Comparison of ENCODE assay signal across 1 cellular context in genomic region chr10:60944159-60944909, GRCh38.
TF ChIP-seq lines count a peak whose summit lies in the region.

RHOBTB1 (minus strand) TSS chr10:60944185; CDS start chr10:60911542, 32,643 bp downstream.

TF ChIP-seq in HepG2, 621 proteins besides CTCF, POLR2A, EP300 and RAD21 (continued from another document and continues in another):
- TF ChIP-seq, protein P1, sequence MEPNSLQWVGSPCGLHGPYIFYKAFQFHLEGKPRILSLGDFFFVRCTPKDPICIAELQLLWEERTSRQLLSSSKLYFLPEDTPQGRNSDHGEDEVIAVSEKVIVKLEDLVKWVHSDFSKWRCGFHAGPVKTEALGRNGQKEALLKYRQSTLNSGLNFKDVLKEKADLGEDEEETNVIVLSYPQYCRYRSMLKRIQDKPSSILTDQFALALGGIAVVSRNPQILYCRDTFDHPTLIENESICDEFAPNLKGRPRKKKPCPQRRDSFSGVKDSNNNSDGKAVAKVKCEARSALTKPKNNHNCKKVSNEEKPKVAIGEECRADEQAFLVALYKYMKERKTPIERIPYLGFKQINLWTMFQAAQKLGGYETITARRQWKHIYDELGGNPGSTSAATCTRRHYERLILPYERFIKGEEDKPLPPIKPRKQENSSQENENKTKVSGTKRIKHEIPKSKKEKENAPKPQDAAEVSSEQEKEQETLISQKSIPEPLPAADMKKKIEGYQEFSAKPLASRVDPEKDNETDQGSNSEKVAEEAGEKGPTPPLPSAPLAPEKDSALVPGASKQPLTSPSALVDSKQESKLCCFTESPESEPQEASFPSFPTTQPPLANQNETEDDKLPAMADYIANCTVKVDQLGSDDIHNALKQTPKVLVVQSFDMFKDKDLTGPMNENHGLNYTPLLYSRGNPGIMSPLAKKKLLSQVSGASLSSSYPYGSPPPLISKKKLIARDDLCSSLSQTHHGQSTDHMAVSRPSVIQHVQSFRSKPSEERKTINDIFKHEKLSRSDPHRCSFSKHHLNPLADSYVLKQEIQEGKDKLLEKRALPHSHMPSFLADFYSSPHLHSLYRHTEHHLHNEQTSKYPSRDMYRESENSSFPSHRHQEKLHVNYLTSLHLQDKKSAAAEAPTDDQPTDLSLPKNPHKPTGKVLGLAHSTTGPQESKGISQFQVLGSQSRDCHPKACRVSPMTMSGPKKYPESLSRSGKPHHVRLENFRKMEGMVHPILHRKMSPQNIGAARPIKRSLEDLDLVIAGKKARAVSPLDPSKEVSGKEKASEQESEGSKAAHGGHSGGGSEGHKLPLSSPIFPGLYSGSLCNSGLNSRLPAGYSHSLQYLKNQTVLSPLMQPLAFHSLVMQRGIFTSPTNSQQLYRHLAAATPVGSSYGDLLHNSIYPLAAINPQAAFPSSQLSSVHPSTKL (CRISPR knock-in tag; IDR thresholded peaks at IDR 0.05), result no peak; the same call in 1 of the 2 replicates
- TF ChIP-seq, protein P2, sequence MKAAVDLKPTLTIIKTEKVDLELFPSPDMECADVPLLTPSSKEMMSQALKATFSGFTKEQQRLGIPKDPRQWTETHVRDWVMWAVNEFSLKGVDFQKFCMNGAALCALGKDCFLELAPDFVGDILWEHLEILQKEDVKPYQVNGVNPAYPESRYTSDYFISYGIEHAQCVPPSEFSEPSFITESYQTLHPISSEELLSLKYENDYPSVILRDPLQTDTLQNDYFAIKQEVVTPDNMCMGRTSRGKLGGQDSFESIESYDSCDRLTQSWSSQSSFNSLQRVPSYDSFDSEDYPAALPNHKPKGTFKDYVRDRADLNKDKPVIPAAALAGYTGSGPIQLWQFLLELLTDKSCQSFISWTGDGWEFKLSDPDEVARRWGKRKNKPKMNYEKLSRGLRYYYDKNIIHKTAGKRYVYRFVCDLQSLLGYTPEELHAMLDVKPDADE (CRISPR knock-in tag; IDR thresholded peaks at IDR 0.05), result no peak
- no peak for TF ChIP-seq NFKBIZ (CRISPR knock-in tag; IDR thresholded peaks at IDR 0.05)
- TF ChIP-seq BHLHE40 (IDR thresholded peaks at IDR 0.05; ENCODE audit: low read length), result peak; percentile 88
- no peak for TF ChIP-seq ZNF414 (CRISPR knock-in tag; IDR thresholded peaks at IDR 0.05)
- no peak for TF ChIP-seq REXO4 (CRISPR knock-in tag; IDR thresholded peaks at IDR 0.05; ENCODE audit: borderline replicate concordance)
- TF ChIP-seq ATF1 (CRISPR knock-in tag; IDR thresholded peaks at IDR 0.05), result no peak
- no peak for TF ChIP-seq ZMYM2 (CRISPR knock-in tag; IDR thresholded peaks at IDR 0.05)
- TF ChIP-seq U2AF2 (IDR thresholded peaks at IDR 0.05; ENCODE audit: low read depth, low read length), result no peak
- no peak for TF ChIP-seq HDAC2 (CRISPR knock-in tag; IDR thresholded peaks at IDR 0.05)
- peak; percentile 63; the same call in 1 of the 2 replicates for TF ChIP-seq ZNF263 (CRISPR knock-in tag; IDR thresholded peaks at IDR 0.05)
- TF ChIP-seq ZKSCAN5 (CRISPR knock-in tag; IDR thresholded peaks at IDR 0.05), result 0 out of 2 replicates have a peak, but pooled peaks have one; percentile 17
- no peak for TF ChIP-seq MEIS1 (CRISPR knock-in tag; IDR thresholded peaks at IDR 0.05; ENCODE audit: borderline replicate concordance)
- no peak for TF ChIP-seq ZFP36 (IDR thresholded peaks at IDR 0.05; ENCODE audit: borderline replicate concordance, low read depth, low read length, partially characterized antibody)
- no peak for TF ChIP-seq ZNF512B (CRISPR knock-in tag; IDR thresholded peaks at IDR 0.05; ENCODE audit: borderline replicate concordance)
- no peak for TF ChIP-seq ZNF101 (CRISPR knock-in tag; IDR thresholded peaks at IDR 0.05; ENCODE audit: borderline replicate concordance, low read depth)
- TF ChIP-seq ZNF383 (CRISPR knock-in tag; IDR thresholded peaks at IDR 0.05; ENCODE audit: borderline replicate concordance), result no peak
- TF ChIP-seq POGK (CRISPR knock-in tag; conservative IDR thresholded peaks at IDR 0.05), result no peak
- peak; percentile 57 for TF ChIP-seq AGO2 (optimal IDR thresholded peaks at IDR 0.05; ENCODE audit: low read depth, low read length)
- TF ChIP-seq TBL1XR1 (IDR thresholded peaks at IDR 0.05; ENCODE audit: borderline replicate concordance, low read length, partially characterized antibody), result no peak
- TF ChIP-seq, protein P3, sequence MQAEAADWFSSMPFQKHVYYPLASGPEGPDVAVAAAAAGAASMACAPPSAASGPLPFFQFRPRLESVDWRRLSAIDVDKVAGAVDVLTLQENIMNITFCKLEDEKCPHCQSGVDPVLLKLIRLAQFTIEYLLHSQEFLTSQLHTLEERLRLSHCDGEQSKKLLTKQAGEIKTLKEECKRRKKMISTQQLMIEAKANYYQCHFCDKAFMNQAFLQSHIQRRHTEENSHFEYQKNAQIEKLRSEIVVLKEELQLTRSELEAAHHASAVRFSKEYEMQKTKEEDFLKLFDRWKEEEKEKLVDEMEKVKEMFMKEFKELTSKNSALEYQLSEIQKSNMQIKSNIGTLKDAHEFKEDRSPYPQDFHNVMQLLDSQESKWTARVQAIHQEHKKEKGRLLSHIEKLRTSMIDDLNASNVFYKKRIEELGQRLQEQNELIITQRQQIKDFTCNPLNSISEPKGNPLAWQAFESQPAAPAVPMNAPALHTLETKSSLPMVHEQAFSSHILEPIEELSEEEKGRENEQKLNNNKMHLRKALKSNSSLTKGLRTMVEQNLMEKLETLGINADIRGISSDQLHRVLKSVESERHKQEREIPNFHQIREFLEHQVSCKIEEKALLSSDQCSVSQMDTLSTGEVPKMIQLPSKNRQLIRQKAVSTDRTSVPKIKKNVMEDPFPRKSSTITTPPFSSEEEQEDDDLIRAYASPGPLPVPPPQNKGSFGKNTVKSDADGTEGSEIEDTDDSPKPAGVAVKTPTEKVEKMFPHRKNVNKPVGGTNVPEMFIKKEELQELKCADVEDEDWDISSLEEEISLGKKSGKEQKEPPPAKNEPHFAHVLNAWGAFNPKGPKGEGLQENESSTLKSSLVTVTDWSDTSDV (CRISPR knock-in tag; IDR thresholded peaks at IDR 0.05), result 0 out of 2 replicates have a peak, but pooled peaks have one; percentile 52
- no peak for TF ChIP-seq PRPF4 (IDR thresholded peaks at IDR 0.05; ENCODE audit: low read depth, low read length, poor library complexity, severe bottlenecking)
- no peak for TF ChIP-seq THAP11 (CRISPR knock-in tag; IDR thresholded peaks at IDR 0.05)
- no peak for TF ChIP-seq SOX6 (IDR thresholded peaks at IDR 0.05)
- TF ChIP-seq SOX6 (CRISPR knock-in tag; IDR thresholded peaks at IDR 0.05), result 0 out of 2 replicates have a peak, but pooled peaks have one; percentile 7
- no peak for TF ChIP-seq DR1 (CRISPR knock-in tag; IDR thresholded peaks at IDR 0.05)
- TF ChIP-seq, protein P4, sequence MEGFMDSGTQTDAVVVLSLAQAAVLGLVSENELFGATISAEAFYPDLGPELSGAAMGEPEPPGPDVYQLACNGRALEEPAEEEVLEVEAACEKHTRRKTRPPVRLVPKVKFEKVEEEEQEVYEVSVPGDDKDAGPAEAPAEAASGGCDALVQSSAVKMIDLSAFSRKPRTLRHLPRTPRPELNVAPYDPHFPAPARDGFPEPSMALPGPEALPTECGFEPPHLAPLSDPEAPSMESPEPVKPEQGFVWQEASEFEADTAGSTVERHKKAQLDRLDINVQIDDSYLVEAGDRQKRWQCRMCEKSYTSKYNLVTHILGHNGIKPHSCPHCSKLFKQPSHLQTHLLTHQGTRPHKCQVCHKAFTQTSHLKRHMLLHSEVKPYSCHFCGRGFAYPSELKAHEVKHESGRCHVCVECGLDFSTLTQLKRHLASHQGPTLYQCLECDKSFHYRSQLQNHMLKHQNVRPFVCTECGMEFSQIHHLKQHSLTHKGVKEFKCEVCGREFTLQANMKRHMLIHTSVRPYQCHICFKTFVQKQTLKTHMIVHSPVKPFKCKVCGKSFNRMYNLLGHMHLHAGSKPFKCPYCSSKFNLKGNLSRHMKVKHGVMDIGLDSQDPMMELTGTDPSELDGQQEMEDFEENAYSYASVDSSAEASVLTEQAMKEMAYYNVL (CRISPR knock-in tag; IDR thresholded peaks at IDR 0.05; ENCODE audit: borderline replicate concordance), result no peak
- TF ChIP-seq, protein P5, sequence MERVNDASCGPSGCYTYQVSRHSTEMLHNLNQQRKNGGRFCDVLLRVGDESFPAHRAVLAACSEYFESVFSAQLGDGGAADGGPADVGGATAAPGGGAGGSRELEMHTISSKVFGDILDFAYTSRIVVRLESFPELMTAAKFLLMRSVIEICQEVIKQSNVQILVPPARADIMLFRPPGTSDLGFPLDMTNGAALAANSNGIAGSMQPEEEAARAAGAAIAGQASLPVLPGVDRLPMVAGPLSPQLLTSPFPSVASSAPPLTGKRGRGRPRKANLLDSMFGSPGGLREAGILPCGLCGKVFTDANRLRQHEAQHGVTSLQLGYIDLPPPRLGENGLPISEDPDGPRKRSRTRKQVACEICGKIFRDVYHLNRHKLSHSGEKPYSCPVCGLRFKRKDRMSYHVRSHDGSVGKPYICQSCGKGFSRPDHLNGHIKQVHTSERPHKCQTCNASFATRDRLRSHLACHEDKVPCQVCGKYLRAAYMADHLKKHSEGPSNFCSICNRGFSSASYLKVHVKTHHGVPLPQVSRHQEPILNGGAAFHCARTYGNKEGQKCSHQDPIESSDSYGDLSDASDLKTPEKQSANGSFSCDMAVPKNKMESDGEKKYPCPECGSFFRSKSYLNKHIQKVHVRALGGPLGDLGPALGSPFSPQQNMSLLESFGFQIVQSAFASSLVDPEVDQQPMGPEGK (CRISPR knock-in tag; IDR thresholded peaks at IDR 0.05), result peak; percentile 65
- no peak for TF ChIP-seq ZNF598 (CRISPR knock-in tag; IDR thresholded peaks at IDR 0.05; ENCODE audit: borderline replicate concordance)
- TF ChIP-seq GFI1 (CRISPR knock-in tag; IDR thresholded peaks at IDR 0.05; ENCODE audit: borderline replicate concordance), result 0 out of 2 replicates have a peak, but pooled peaks have one; percentile 33
- TF ChIP-seq, protein P6, sequence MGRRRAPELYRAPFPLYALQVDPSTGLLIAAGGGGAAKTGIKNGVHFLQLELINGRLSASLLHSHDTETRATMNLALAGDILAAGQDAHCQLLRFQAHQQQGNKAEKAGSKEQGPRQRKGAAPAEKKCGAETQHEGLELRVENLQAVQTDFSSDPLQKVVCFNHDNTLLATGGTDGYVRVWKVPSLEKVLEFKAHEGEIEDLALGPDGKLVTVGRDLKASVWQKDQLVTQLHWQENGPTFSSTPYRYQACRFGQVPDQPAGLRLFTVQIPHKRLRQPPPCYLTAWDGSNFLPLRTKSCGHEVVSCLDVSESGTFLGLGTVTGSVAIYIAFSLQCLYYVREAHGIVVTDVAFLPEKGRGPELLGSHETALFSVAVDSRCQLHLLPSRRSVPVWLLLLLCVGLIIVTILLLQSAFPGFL (CRISPR knock-in tag; IDR thresholded peaks at IDR 0.05), result no peak
- 0 out of 2 replicates have a peak, but pooled peaks have one; percentile 45 for TF ChIP-seq SNAI1 (CRISPR knock-in tag; IDR thresholded peaks at IDR 0.05; ENCODE audit: borderline replicate concordance)
- TF ChIP-seq, protein P7, sequence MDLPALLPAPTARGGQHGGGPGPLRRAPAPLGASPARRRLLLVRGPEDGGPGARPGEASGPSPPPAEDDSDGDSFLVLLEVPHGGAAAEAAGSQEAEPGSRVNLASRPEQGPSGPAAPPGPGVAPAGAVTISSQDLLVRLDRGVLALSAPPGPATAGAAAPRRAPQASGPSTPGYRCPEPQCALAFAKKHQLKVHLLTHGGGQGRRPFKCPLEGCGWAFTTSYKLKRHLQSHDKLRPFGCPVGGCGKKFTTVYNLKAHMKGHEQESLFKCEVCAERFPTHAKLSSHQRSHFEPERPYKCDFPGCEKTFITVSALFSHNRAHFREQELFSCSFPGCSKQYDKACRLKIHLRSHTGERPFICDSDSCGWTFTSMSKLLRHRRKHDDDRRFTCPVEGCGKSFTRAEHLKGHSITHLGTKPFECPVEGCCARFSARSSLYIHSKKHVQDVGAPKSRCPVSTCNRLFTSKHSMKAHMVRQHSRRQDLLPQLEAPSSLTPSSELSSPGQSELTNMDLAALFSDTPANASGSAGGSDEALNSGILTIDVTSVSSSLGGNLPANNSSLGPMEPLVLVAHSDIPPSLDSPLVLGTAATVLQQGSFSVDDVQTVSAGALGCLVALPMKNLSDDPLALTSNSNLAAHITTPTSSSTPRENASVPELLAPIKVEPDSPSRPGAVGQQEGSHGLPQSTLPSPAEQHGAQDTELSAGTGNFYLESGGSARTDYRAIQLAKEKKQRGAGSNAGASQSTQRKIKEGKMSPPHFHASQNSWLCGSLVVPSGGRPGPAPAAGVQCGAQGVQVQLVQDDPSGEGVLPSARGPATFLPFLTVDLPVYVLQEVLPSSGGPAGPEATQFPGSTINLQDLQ (CRISPR knock-in tag; IDR thresholded peaks at IDR 0.05), result peak; percentile 72; the same call in 1 of the 2 replicates
- TF ChIP-seq KDM5B (CRISPR knock-in tag; IDR thresholded peaks at IDR 0.05; ENCODE audit: borderline replicate concordance), result peak; percentile 34; the same call in 1 of the 2 replicates
- peak; percentile 11; the same call in 1 of the 2 replicates for TF ChIP-seq TBX2 (CRISPR knock-in tag; IDR thresholded peaks at IDR 0.05; ENCODE audit: borderline replicate concordance)
- no peak for TF ChIP-seq ZSCAN21 (CRISPR knock-in tag; IDR thresholded peaks at IDR 0.05; ENCODE audit: borderline replicate concordance)
- TF ChIP-seq TBX3 (IDR thresholded peaks at IDR 0.05; ENCODE audit: borderline replicate concordance), result no peak
